In the genomic region with DNA sequence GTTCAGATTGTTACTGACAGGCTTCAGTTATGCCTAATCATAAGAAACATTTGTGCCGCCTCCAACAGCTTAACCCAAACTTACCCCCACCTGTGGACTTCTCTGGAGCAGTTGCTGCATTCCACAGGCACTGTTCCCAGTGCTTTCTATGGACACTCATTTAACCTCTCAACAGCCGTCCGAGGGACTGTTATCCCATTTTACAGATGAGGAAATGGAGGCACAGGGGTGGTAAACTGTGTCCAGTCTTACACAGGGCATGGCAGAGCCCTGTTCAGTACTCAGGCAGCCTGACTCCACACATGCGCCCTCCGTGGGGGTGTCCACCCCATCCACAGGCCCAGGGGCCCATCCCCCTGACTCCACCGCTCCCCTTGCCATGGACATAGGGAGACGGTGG, we compare ENCODE assay signal across 10 cellular contexts. TPM values are rescaled to one million over a fixed set of nuclear protein-coding genes. Genes with fewer than 3 reads are reported as not detected.
"Had no signal": no experiment of that assay in that cellular context is flagged by ENCODE, and none has a peak within 500 bp of the region (broad histone marks: within the 10 kb centered on the region; RNA-seq: fewer than 3 reads in every experiment).

No MANE protein-coding gene starts in this region.

- H3K4me3 Mint-ChIP-seq: GM23338, H9 had no signal

- H3K9me3 Mint-ChIP-seq: GM23338, H9 had no signal

- FAIRE-seq: H1, H54 had no signal

- H3K4me2 ChIP-seq: GM23338, KMS-11 had no signal

- H3K4me3 ChIP-seq: GM23338 had no signal

- H3K4me1 Mint-ChIP-seq: GM23338 had no signal

- ATAC-seq: GM23338 had no signal

- H3K27ac ChIP-seq: HL-60, KMS-11 had no signal

- DNase-seq: H9, HCEC 1CT, IMR-90, KBM-7 had no signal

- H3K9ac ChIP-seq: KMS-11 had no signal

- H3K27ac Mint-ChIP-seq: GM23338, H9 had no signal

RNA-seq across cellular contexts. Expression of a gene that starts 14.3 kb away (rescaled TPM):
- total RNA-seq: GM23338, H1, H9, IMR-90 had no signal
- polyA plus RNA-seq: GM23338, H1, IMR-90 had no signal

RNA-seq across cellular contexts. Expression of a gene that starts 21.1 kb away (rescaled TPM):
- total RNA-seq: GM23338, H1, H9, HT1080, IMR-90 had no signal
- polyA plus RNA-seq: IMR-90 had no signal
